Comparison of ENCODE assay signal across 1 cellular context in the genomic region with DNA sequence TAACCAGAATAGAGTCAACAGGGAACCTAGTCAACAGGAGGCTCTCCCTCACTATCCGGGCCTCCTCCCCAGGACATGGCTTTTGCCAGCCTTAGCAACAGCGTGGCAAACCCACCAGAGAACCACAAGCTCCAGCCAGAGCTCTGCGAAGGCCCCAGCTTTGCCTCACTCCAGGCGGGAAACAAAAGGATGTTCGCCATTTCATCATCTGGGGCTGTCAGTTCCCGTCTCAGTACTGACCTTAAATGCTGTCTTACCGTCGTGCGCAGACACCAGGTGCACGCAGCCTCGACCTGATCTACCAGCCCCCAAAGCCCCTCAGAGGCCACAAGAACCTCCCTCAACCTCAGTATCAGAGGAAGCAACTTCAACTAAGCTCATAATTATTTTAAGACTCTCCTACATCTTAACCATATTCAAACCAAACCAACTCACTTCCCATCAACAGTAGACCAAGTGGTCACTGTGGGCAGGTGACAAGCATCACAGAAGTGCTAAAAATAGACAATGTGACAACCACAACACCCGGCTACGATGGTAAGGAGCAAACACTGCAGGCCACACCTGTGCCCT.
TF ChIP-seq lines count a peak whose summit lies in the region.

No MANE protein-coding gene starts in this region.

TF ChIP-seq in WTC11, 78 proteins besides CTCF, POLR2A, EP300 and RAD21 (continued from another document):
- TF ChIP-seq, protein P1, sequence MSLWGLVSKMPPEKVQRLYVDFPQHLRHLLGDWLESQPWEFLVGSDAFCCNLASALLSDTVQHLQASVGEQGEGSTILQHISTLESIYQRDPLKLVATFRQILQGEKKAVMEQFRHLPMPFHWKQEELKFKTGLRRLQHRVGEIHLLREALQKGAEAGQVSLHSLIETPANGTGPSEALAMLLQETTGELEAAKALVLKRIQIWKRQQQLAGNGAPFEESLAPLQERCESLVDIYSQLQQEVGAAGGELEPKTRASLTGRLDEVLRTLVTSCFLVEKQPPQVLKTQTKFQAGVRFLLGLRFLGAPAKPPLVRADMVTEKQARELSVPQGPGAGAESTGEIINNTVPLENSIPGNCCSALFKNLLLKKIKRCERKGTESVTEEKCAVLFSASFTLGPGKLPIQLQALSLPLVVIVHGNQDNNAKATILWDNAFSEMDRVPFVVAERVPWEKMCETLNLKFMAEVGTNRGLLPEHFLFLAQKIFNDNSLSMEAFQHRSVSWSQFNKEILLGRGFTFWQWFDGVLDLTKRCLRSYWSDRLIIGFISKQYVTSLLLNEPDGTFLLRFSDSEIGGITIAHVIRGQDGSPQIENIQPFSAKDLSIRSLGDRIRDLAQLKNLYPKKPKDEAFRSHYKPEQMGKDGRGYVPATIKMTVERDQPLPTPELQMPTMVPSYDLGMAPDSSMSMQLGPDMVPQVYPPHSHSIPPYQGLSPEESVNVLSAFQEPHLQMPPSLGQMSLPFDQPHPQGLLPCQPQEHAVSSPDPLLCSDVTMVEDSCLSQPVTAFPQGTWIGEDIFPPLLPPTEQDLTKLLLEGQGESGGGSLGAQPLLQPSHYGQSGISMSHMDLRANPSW (CRISPR knock-in tag; conservative IDR thresholded peaks at IDR 0.05; ENCODE audit: low read depth) = no peak
- TF ChIP-seq NR3C1 (CRISPR knock-in tag; conservative IDR thresholded peaks at IDR 0.05; ENCODE audit: low read depth) = no peak
- TF ChIP-seq SP1 (CRISPR knock-in tag; conservative IDR thresholded peaks at IDR 0.05) = no peak
- no peak for TF ChIP-seq ZNF317 (CRISPR knock-in tag; IDR thresholded peaks at IDR 0.05; ENCODE audit: borderline replicate concordance, low read depth)
